19 cellular contexts compared by ENCODE assay signal in genomic region chr2:2942906-2943305, GRCh38.
DNase-seq lines count a peak whose midpoint lies in the region; ATAC-seq and TF ChIP-seq lines count a peak whose summit lies in the region.
"Had no signal": no experiment of that assay in that cellular context is flagged by ENCODE, and none has a peak within 500 bp of the region (broad histone marks: within the 10 kb centered on the region; RNA-seq: fewer than 3 reads in every experiment).

No MANE protein-coding gene starts in this region.

- H3K4me1 ChIP-seq in endodermal cell (ENCODE audit: control insufficient read depth, insufficient read depth, low read length) = no peaks in the 10 kb centered on the region
- no peaks in the 10 kb centered on the region for H3K4me1 ChIP-seq in heart right ventricle
- no peaks in the 10 kb centered on the region for H3K4me1 ChIP-seq in right cardiac atrium (ENCODE audit: control insufficient read depth, insufficient read depth, low read length)
- H3K4me1 ChIP-seq: A549, Caco-2 had no signal

- peak; percentile 12 for DNase-seq in endodermal cell
- peak; percentile 59 for DNase-seq in kidney tubule cell (ENCODE audit: low spot score)
- DNase-seq in retina = peak; percentile 43
- DNase-seq in T-cell = no peak
- DNase-seq in heart right ventricle = no peak
- DNase-seq in right cardiac atrium = no peak
- DNase-seq: AML-193; Caco-2; Calu3; CD4-positive, alpha-beta T cell; CD8-positive, alpha-beta T cell; DMS79 treated with DMSO at 0.1 percent for 48 hours; GF-D8 had no signal

- peak; percentile 12; the same call in 1 of the 2 replicates for TF ChIP-seq RAD21 in Ishikawa (IDR thresholded peaks at IDR 0.05; ENCODE audit: low read depth)

- POLR2A ChIA-PET in T-cell (lab: Charles Lee) = no interaction called here

- H3K27me3 ChIP-seq in endodermal cell (ENCODE audit: control insufficient read depth, insufficient read depth, low read length, poor library complexity, severe bottlenecking) (no peaks in the 10 kb centered on the region), heart right ventricle (peaks cover 0 to 26% (median 11%) of the 10 kb centered on the region in 7 donors), right cardiac atrium (ENCODE audit: control insufficient read depth, insufficient read depth) (no peaks in the 10 kb centered on the region)
- H3K27me3 ChIP-seq: BLaER1 treated with 17β-estradiol and CSF1 and Interleukin-3, amounts not matched to agents 10 nM and 100 nM had no signal

- H3K9me3 ChIP-seq in endodermal cell (ENCODE audit: control insufficient read depth, low read length) = no peaks in the 10 kb centered on the region
- H3K9me3 ChIP-seq in heart right ventricle = peaks cover 0 to 23% (median 7%) of the 10 kb centered on the region in 11 donors
- no peaks in the 10 kb centered on the region for H3K9me3 ChIP-seq in right cardiac atrium (ENCODE audit: control insufficient read depth, low read length)
- H3K9me3 ChIP-seq: A549, Caco-2 had no signal

- no peaks in the 10 kb centered on the region for H3K4me1 Mint-ChIP-seq in endodermal cell
- H3K4me1 Mint-ChIP-seq in T-cell = no peaks in the 10 kb centered on the region
- H3K4me1 Mint-ChIP-seq: B cell had no signal

- no peaks in the 10 kb centered on the region for H3K27me3 Mint-ChIP-seq in endodermal cell (ENCODE audit: insufficient read depth)
- peaks cover 2 to 5% of the 10 kb centered on the region in 2 donors for H3K27me3 Mint-ChIP-seq in T-cell
- H3K27me3 Mint-ChIP-seq: B cell; CD4-positive, alpha-beta T cell had no signal

- TF ChIP-seq CTCF in endodermal cell (conservative IDR thresholded peaks at IDR 0.05) = no peak
- TF ChIP-seq CTCF in heart right ventricle (IDR thresholded peaks at IDR 0.05) = no peak

- 80 to 92% methylated on average over 3 to 4 of the region's 4 CpGs for WGBS in endodermal cell (ENCODE audit: insufficient coverage in 1 of 2, insufficient read length in 1 of 2), 2 experiments
- 52 to 61% methylated on average over 4 of the region's 4 CpGs for WGBS in heart right ventricle, 2 donors
- 55% methylated on average over 4 of the region's 4 CpGs for WGBS in right cardiac atrium

- H3K9ac ChIP-seq in endodermal cell (ENCODE audit: extremely low read depth, low read length, poor library complexity, severe bottlenecking) = no peak overlapping the region
- H3K9ac ChIP-seq: BLaER1 treated with 17β-estradiol and CSF1 and Interleukin-3, amounts not matched to agents 10 nM and 100 nM had no signal

- no peak overlapping the region for H3K4me3 ChIP-seq in endodermal cell (ENCODE audit: low read length)
- no peak overlapping the region for H3K4me3 ChIP-seq in heart right ventricle
- H3K4me3 ChIP-seq in right cardiac atrium (ENCODE audit: low read length) = no peak overlapping the region
- H3K4me3 ChIP-seq: A549; BLaER1 treated with 17β-estradiol and CSF1 and Interleukin-3, amounts not matched to agents 10 nM and 100 nM had no signal

- H3K36me3 ChIP-seq in endodermal cell (ENCODE audit: control insufficient read depth, insufficient read depth, low read length) (no peaks in the 10 kb centered on the region), heart right ventricle (no peaks in the 10 kb centered on the region)
- H3K36me3 ChIP-seq: BLaER1 treated with 17β-estradiol and CSF1 and Interleukin-3, amounts not matched to agents 10 nM and 100 nM had no signal

- CTCF ChIA-PET in T-cell (lab: Charles Lee) = no interaction called here

- H3K9me3 Mint-ChIP-seq in endodermal cell (peaks cover 6% of the 10 kb centered on the region), T-cell (peaks cover 6 to 19% (median 15%) of the 10 kb centered on the region in 3 donors)

- H3K36me3 Mint-ChIP-seq in endodermal cell (ENCODE audit: low read depth) (no peaks in the 10 kb centered on the region), T-cell (no peaks in the 10 kb centered on the region)
- H3K36me3 Mint-ChIP-seq: CD8-positive, alpha-beta T cell had no signal

- no peak for ATAC-seq in T-cell (replicated peaks in 1 of 4)
- no peak for ATAC-seq in heart right ventricle
- ATAC-seq in right cardiac atrium = no peak
- ATAC-seq: A549; CD8-positive, alpha-beta T cell had no signal

- H3K27ac ChIP-seq in endodermal cell (ENCODE audit: low read depth, low read length) (no peak overlapping the region), heart right ventricle (no peak overlapping the region), right cardiac atrium (ENCODE audit: low read length) (no peak overlapping the region)
- H3K27ac ChIP-seq: 22Rv1; A549; BLaER1 treated with 17β-estradiol and CSF1 and Interleukin-3, amounts not matched to agents 10 nM and 100 nM; C4-2B had no signal

- H3K4me3 Mint-ChIP-seq in endodermal cell (no peak overlapping the region), T-cell (no peak overlapping the region)
- H3K4me3 Mint-ChIP-seq: B cell; CD4-positive, alpha-beta T cell; CD8-positive, alpha-beta T cell had no signal

- intact Hi-C loops in heart right ventricle (cut with DNase I) = no loop called here
- intact Hi-C loops in right cardiac atrium (cut with DNase I) = no loop called here

- TF ChIP-seq EP300 in Ishikawa (IDR thresholded peaks at IDR 0.05; ENCODE audit: borderline replicate concordance) = peak; percentile 83

- no peak overlapping the region for H3K27ac Mint-ChIP-seq in endodermal cell
- no peak overlapping the region for H3K27ac Mint-ChIP-seq in T-cell
- H3K27ac Mint-ChIP-seq: B cell; CD4-positive, alpha-beta T cell; CD8-positive, alpha-beta T cell had no signal

TF ChIP-seq in Ishikawa, 13 proteins besides CTCF, POLR2A, EP300 and RAD21:
- no peak for TF ChIP-seq TAF1 (IDR thresholded peaks at IDR 0.05; ENCODE audit: low read depth)
- peak; percentile 56 for TF ChIP-seq TEAD4 (IDR thresholded peaks at IDR 0.05)
- peak; percentile 86 for TF ChIP-seq TCF12 (IDR thresholded peaks at IDR 0.05; ENCODE audit: low read depth)
- TF ChIP-seq FOXM1 (IDR thresholded peaks at IDR 0.05; ENCODE audit: borderline replicate concordance, low read depth) = peak; percentile 65
- TF ChIP-seq EGR1 (IDR thresholded peaks at IDR 0.05) = no peak
- no peak for TF ChIP-seq ZBTB7A (IDR thresholded peaks at IDR 0.05; ENCODE audit: low read depth)
- peak; percentile 55 for TF ChIP-seq NFIC (IDR thresholded peaks at IDR 0.05)
- 0 out of 2 replicates have a peak, but pooled peaks have one; percentile 4 for TF ChIP-seq CEBPB (IDR thresholded peaks at IDR 0.05)

Comparison
In these comparisons a context has a peak if more than half of its experiments do, and no peak if none do; other contexts are left out.
1. DNase-seq: peak in endodermal cell (single experiment), kidney tubule cell (single experiment) and retina (single experiment); none in T-cell (0 of 34), heart right ventricle (0 of 2) and right cardiac atrium (0 of 3).